17 cellular contexts compared by ENCODE assay signal in genomic region chr12:109192358-109192757, GRCh38.
A peak's percentile ranks its signal among the peaks of the same experiment; 100 is the strongest.
DNase-seq lines count a peak whose midpoint lies in the region; ATAC-seq, FAIRE-seq and TF ChIP-seq lines count a peak whose summit lies in the region.
"Had no signal": no experiment of that assay in that cellular context is flagged by ENCODE, and none has a peak within 500 bp of the region (broad histone marks: within the 10 kb centered on the region; RNA-seq: fewer than 3 reads in every experiment).

No MANE protein-coding gene starts in this region.

- BruUV-seq in mammary epithelial cell (replicated peaks; lab: Mats Ljungman, UMichigan) = no TSS peak

- WGBS in mammary epithelial cell (ENCODE audit: low coverage, missing lambda C conversion rate) = 49% methylated on average over 3 of the region's 3 CpGs

- peak overlapping the region; percentile 11 for H3K9ac ChIP-seq in mammary epithelial cell (ENCODE audit: insufficient read depth, low read length)

- no peaks in the 10 kb centered on the region for H3K9me3 Mint-ChIP-seq in activated CD8-positive, alpha-beta T cell treated with anti-CD3 and anti-CD28 coated beads, Interleukin-2, amount 10 ng/mL, durations not matched to agents 7 days and 5 days (ENCODE audit: insufficient read depth)
- H3K9me3 Mint-ChIP-seq: CD4-positive, alpha-beta T cell; effector memory CD8-positive, alpha-beta T cell had no signal

- FAIRE-seq in HTR-8/SVneo (lab: Jason Lieb, UNC) = no peak

- POLR2A ChIA-PET in activated CD8-positive, alpha-beta T cell treated with anti-CD3 and anti-CD28 coated beads, Interleukin-2, amount 10 ng/mL, durations not matched to agents 7 days and 5 days (lab: Charles Lee) = no interaction called here

- H3K9me3 ChIP-seq in mammary epithelial cell (replicated peaks; ENCODE audit: insufficient read depth, low read length) = peaks cover 4% of the 10 kb centered on the region

- dilution Hi-C loops in mammary epithelial cell (cut with HindIII; ENCODE audit: low sequenced_read_pairs) = no loop called here

- DNase-seq in AG09309 (ENCODE audit: low read depth) (peak; percentile 67), HTR-8/SVneo (ENCODE audit: insufficient read length, low spot score) (peak; percentile 59), mammary epithelial cell (peak; percentile 83), kidney glomerular epithelial cell (lab: John Stamatoyannopoulos, UW) (peak; percentile 73), NCI-H2196 treated with DMSO at 0.1 percent for 48 hours (lab: John Stamatoyannopoulos, UW; ENCODE audit: unreplicated experiment) (no peak), HT-29 (ENCODE audit: low spot score) (no peak), NCI-H748 (lab: John Stamatoyannopoulos, UW; ENCODE audit: unreplicated experiment) (no peak)
- no peak for DNase-seq in activated CD8-positive, alpha-beta T cell treated with anti-CD3 and anti-CD28 coated beads, Interleukin-2, amount 10 ng/mL, durations not matched to agents 7 days and 5 days
- DNase-seq: activated T-cell treated with anti-CD3 and anti-CD28 coated beads, Interleukin-2, amount 50 U/mL, for 48 hours; anterior cingulate cortex; CD4-positive, alpha-beta T cell; effector memory CD8-positive, alpha-beta T cell; midbrain; NCI-H1417; stimulated activated CD4-positive, alpha-beta T cell treated with anti-CD3 and anti-CD28 coated beads, Interleukin-2, amount 100 ng/mL, for 48 hours; stimulated activated naive CD8-positive, alpha-beta T cell treated with anti-CD3 and anti-CD28 coated beads, Interleukin-15, Interleukin-2, amounts not matched to agents 100 U/mL and 50 U/mL, for 24 hours; SW 1271 had no signal

- peak overlapping the region; percentile 48 for H2AFZ ChIP-seq in mammary epithelial cell (ENCODE audit: low read depth, low read length)

- intact Hi-C loops in mammary epithelial cell (cut with micrococcal nuclease) = loop anchor here (2.0 kb wide), 1 partner anchor 38 kb away; no protein-coding TSS in a partner anchor

- CTCF ChIA-PET in mammary epithelial cell (lab: Charles Lee; ENCODE audit: low non-redundant PET) = no interaction called here
- CTCF ChIA-PET in activated CD8-positive, alpha-beta T cell treated with anti-CD3 and anti-CD28 coated beads, Interleukin-2, amount 10 ng/mL, durations not matched to agents 7 days and 5 days (lab: Charles Lee) = no interaction called here

- ATAC-seq in activated CD8-positive, alpha-beta T cell treated with anti-CD3 and anti-CD28 coated beads, Interleukin-2, amount 10 ng/mL, durations not matched to agents 7 days and 5 days = no peak
- ATAC-seq: effector memory CD8-positive, alpha-beta T cell; stimulated activated naive CD8-positive, alpha-beta T cell treated with anti-CD3 and anti-CD28 coated beads, Interleukin-15, Interleukin-2, amounts not matched to agents 100 U/mL and 50 U/mL, for 24 hours had no signal

- H3K27me3 ChIP-seq in mammary epithelial cell (ENCODE audit: insufficient read depth, low read length) = no peaks in the 10 kb centered on the region

- H3K79me2 ChIP-seq in mammary epithelial cell (ENCODE audit: insufficient read depth, low read length) = no peaks in the 10 kb centered on the region

- no peaks in the 10 kb centered on the region for H3K36me3 ChIP-seq in mammary epithelial cell (ENCODE audit: insufficient read depth, low read length)

- H3K4me1 Mint-ChIP-seq in activated CD8-positive, alpha-beta T cell treated with anti-CD3 and anti-CD28 coated beads, Interleukin-2, amount 10 ng/mL, durations not matched to agents 7 days and 5 days (ENCODE audit: low read depth) = no peaks in the 10 kb centered on the region

- no peak overlapping the region for H3K27ac Mint-ChIP-seq in activated CD8-positive, alpha-beta T cell treated with anti-CD3 and anti-CD28 coated beads, Interleukin-2, amount 10 ng/mL, durations not matched to agents 7 days and 5 days
- H3K27ac Mint-ChIP-seq: CD4-positive, alpha-beta T cell; effector memory CD8-positive, alpha-beta T cell had no signal

- no peak for TF ChIP-seq CTCF in AG09309 (IDR thresholded peaks at IDR 0.05; ENCODE audit: control insufficient read depth, insufficient read depth, low read depth, low read length, missing control alignments)
- no peak for TF ChIP-seq CTCF in mammary epithelial cell (conservative IDR thresholded peaks at IDR 0.05 in 1 of 2, IDR thresholded peaks at IDR 0.05 in 1 of 2; ENCODE audit: extremely low read depth in 1 of 2, insufficient read depth in 1 of 2, low read depth in 1 of 2, low read length in 2 of 2)

- no peak overlapping the region for H3K4me3 Mint-ChIP-seq in activated CD8-positive, alpha-beta T cell treated with anti-CD3 and anti-CD28 coated beads, Interleukin-2, amount 10 ng/mL, durations not matched to agents 7 days and 5 days
- H3K4me3 Mint-ChIP-seq: CD4-positive, alpha-beta T cell; effector memory CD8-positive, alpha-beta T cell had no signal

- H3K27me3 Mint-ChIP-seq in activated CD8-positive, alpha-beta T cell treated with anti-CD3 and anti-CD28 coated beads, Interleukin-2, amount 10 ng/mL, durations not matched to agents 7 days and 5 days (ENCODE audit: low read depth) = no peaks in the 10 kb centered on the region
- H3K27me3 Mint-ChIP-seq: CD4-positive, alpha-beta T cell; effector memory CD8-positive, alpha-beta T cell had no signal

- peaks cover 20% of the 10 kb centered on the region for H3K4me1 ChIP-seq in mammary epithelial cell (ENCODE audit: insufficient read depth, low read length)

- in situ Hi-C loops in mammary epithelial cell (cut with MboI; ENCODE audit: low sequenced_read_pairs in 2 of 2) = no loop called here

- peaks cover 12% of the 10 kb centered on the region for H3K36me3 Mint-ChIP-seq in activated CD8-positive, alpha-beta T cell treated with anti-CD3 and anti-CD28 coated beads, Interleukin-2, amount 10 ng/mL, durations not matched to agents 7 days and 5 days (ENCODE audit: low read depth)

- H3K4me3 ChIP-seq in AG09309 (ENCODE audit: control insufficient read depth, low read depth, low read length) (no peak overlapping the region), mammary epithelial cell (replicated peaks in 1 of 3; ENCODE audit: insufficient read depth in 1 of 3, low read depth in 2 of 3, low read length in 3 of 3) (no peak overlapping the region)

- H3K4me2 ChIP-seq in mammary epithelial cell (ENCODE audit: insufficient read depth, low read depth, low read length) = peak overlapping the region; percentile 58

- peak overlapping the region; percentile 79 for H3K27ac ChIP-seq in mammary epithelial cell (ENCODE audit: insufficient read depth, low read depth, low read length)

- H4K20me1 ChIP-seq in mammary epithelial cell (ENCODE audit: insufficient read depth, low read length) = no peaks in the 10 kb centered on the region

Comparison
In these comparisons a context has a peak if more than half of its experiments do, and no peak if none do; other contexts are left out.
1. DNase-seq: peak in AG09309 (single experiment), HTR-8/SVneo (single experiment), mammary epithelial cell (single experiment) and kidney glomerular epithelial cell (single experiment); none in NCI-H2196 treated with DMSO at 0.1 percent for 48 hours (single experiment), HT-29 (single experiment), NCI-H748 (single experiment) and activated CD8-positive, alpha-beta T cell treated with anti-CD3 and anti-CD28 coated beads, Interleukin-2, amount 10 ng/mL, durations not matched to agents 7 days and 5 days (single experiment).